ENCODE assay signal across 18 cellular contexts in genomic region chr5:111810087-111810486, GRCh38. TPM values are rescaled to one million over a fixed set of nuclear protein-coding genes. Genes with fewer than 3 reads are reported as not detected.
DNase-seq lines count a peak whose midpoint lies in the region; ATAC-seq and TF ChIP-seq lines count a peak whose summit lies in the region.
"Had no signal": no experiment of that assay in that cellular context is flagged by ENCODE, and none has a peak within 500 bp of the region (broad histone marks: within the 10 kb centered on the region; RNA-seq: fewer than 3 reads in every experiment).

No MANE protein-coding gene starts in this region.

- intact Hi-C loops in activated CD4-positive, alpha-beta T cell treated with anti-CD3 and anti-CD28 coated beads for 36 hours (cut with DNase I, micrococcal nuclease) = no loop called here
- intact Hi-C loops in PC-3 (cut with micrococcal nuclease) = no loop called here

- H3F3A ChIP-seq in PC-3 (ENCODE audit: low read length, unreplicated experiment) = no peaks in the 10 kb centered on the region

- no peaks in the 10 kb centered on the region for H3K9me3 ChIP-seq in PC-3 (ENCODE audit: low read length)

- H2AFZ ChIP-seq in PC-3 (ENCODE audit: low read length) = no peak overlapping the region

- no peaks in the 10 kb centered on the region for H4K20me1 ChIP-seq in PC-3 (ENCODE audit: low read length)

- CTCF ChIA-PET in activated CD4-positive, alpha-beta T cell treated with anti-CD3 and anti-CD28 coated beads for 36 hours (lab: Charles Lee) = interaction anchor here (1.4 to 1.5 kb wide), 2 partner anchors 12 to 16 kb away, joined by 3 to 4 read pairs; no protein-coding TSS in a partner anchor
- CTCF ChIA-PET in PC-3 (lab: Charles Lee) = no interaction called here

- H3K9me2 ChIP-seq in PC-3 (replicated peaks; ENCODE audit: low read length) = no peaks in the 10 kb centered on the region

- H3K9ac ChIP-seq in PC-3 (ENCODE audit: low read length) = no peak overlapping the region

- H3K4me1 ChIP-seq in PC-3 (ENCODE audit: insufficient read depth, low read length) = peaks cover 6% of the 10 kb centered on the region; the same call in 1 of the 2 replicates

- BruUV-seq in PC-3 (replicated peaks; lab: Mats Ljungman, UMichigan) = no TSS peak

- no peak overlapping the region for H3K27ac Mint-ChIP-seq in activated CD4-positive, alpha-beta T cell treated with anti-CD3 and anti-CD28 coated beads for 36 hours

- ATAC-seq in activated CD4-positive, alpha-beta T cell treated with anti-CD3 and anti-CD28 coated beads for 36 hours = peak; percentile 30
- no peak for ATAC-seq in PC-3

- H3K4me1 Mint-ChIP-seq in activated CD4-positive, alpha-beta T cell treated with anti-CD3 and anti-CD28 coated beads for 36 hours = no peaks in the 10 kb centered on the region
- H3K4me1 Mint-ChIP-seq: CD14-positive monocyte had no signal

- H3K27me3 Mint-ChIP-seq in activated CD4-positive, alpha-beta T cell treated with anti-CD3 and anti-CD28 coated beads for 36 hours = peaks cover 2% of the 10 kb centered on the region

- DNase-seq in activated CD4-positive, alpha-beta T cell treated with anti-CD3 and anti-CD28 coated beads for 36 hours = no peak
- no peak for DNase-seq in activated CD4-positive, alpha-beta T cell treated with anti-CD3 and anti-CD28 coated beads, Interleukin-2, amount 50 U/mL, for 4 hours
- peak; percentile 4 for DNase-seq in cerebellar cortex (ENCODE audit: low spot score)
- DNase-seq in kidney tubule cell (ENCODE audit: low spot score) = peak; percentile 39
- DNase-seq in pulmonary artery endothelial cell (ENCODE audit: low read depth, low spot score) = peak; percentile 15
- DNase-seq in PC-3 = no peak
- no peak for DNase-seq in caudate nucleus (lab: John Stamatoyannopoulos, UW)
- DNase-seq in pons (ENCODE audit: low spot score) = no peak
- DNase-seq: COR-L47, DMS153, EL, HCEC 1CT, Karpas-422, NCI-H1417 treated with DMSO at 0.1 percent for 48 hours, NCI-H2081 treated with DMSO at 0.1 percent for 48 hours, NCI-H526 had no signal

- H3K9me3 Mint-ChIP-seq in activated CD4-positive, alpha-beta T cell treated with anti-CD3 and anti-CD28 coated beads for 36 hours (ENCODE audit: low read depth) = no peaks in the 10 kb centered on the region

- no peaks in the 10 kb centered on the region for H3K36me3 Mint-ChIP-seq in activated CD4-positive, alpha-beta T cell treated with anti-CD3 and anti-CD28 coated beads for 36 hours (ENCODE audit: low read depth)
- H3K36me3 Mint-ChIP-seq: CD14-positive monocyte had no signal

- H3K27ac ChIP-seq in PC-3 (ENCODE audit: low read length) (no peak overlapping the region), caudate nucleus (ENCODE audit: low read depth, low read length) (no peak overlapping the region)
- H3K27ac ChIP-seq: RWPE1 had no signal

- H3K36me3 ChIP-seq in PC-3 (ENCODE audit: low read depth, low read length) = no peaks in the 10 kb centered on the region

- H3K4me3 ChIP-seq in PC-3 (ENCODE audit: low read length) = no peak overlapping the region

- no peaks in the 10 kb centered on the region for H3K79me2 ChIP-seq in PC-3 (ENCODE audit: low read length)

- POLR2A ChIA-PET in activated CD4-positive, alpha-beta T cell treated with anti-CD3 and anti-CD28 coated beads for 36 hours (lab: Charles Lee) = no interaction called here
- POLR2A ChIA-PET in PC-3 (lab: Charles Lee; ENCODE audit: unreplicated experiment) = no interaction called here

- H3K27me3 ChIP-seq in PC-3 (ENCODE audit: low read length) = no peaks in the 10 kb centered on the region

- TF ChIP-seq CTCF in PC-3 (conservative IDR thresholded peaks at IDR 0.05; ENCODE audit: low read depth, low read length) = no peak

- H3K4me2 ChIP-seq in PC-3 (ENCODE audit: low read length) = no peak overlapping the region

- H3K4me3 Mint-ChIP-seq in activated CD4-positive, alpha-beta T cell treated with anti-CD3 and anti-CD28 coated beads for 36 hours = no peak overlapping the region
- H3K4me3 Mint-ChIP-seq: CD14-positive monocyte had no signal

RNA-seq across cellular contexts. Expression of gene NREP, which starts 53.1 kb away (rescaled TPM):
- 10 to 100 TPM; 19.3 to 19.7 TPM for total RNA-seq in activated CD4-positive, alpha-beta T cell treated with anti-CD3 and anti-CD28 coated beads for 36 hours
- total RNA-seq in pulmonary artery endothelial cell = 46.0 and 62.6 TPM in 2 replicates
- 22.6 and 27.5 TPM in 2 replicates for total RNA-seq in PC-3 (2014; rRNA removed)

Comparison
In these comparisons a context has a peak if more than half of its experiments do, and no peak if none do; other contexts are left out.
1. DNase-seq: peak in cerebellar cortex (single experiment), kidney tubule cell (single experiment) and pulmonary artery endothelial cell (single experiment); none in activated CD4-positive, alpha-beta T cell treated with anti-CD3 and anti-CD28 coated beads for 36 hours (single experiment), activated CD4-positive, alpha-beta T cell treated with anti-CD3 and anti-CD28 coated beads, Interleukin-2, amount 50 U/mL, for 4 hours (0 of 2), PC-3 (single experiment), caudate nucleus (0 of 61) and pons (single experiment).